ENCODE assay signal across 23 cellular contexts in the genomic region with DNA sequence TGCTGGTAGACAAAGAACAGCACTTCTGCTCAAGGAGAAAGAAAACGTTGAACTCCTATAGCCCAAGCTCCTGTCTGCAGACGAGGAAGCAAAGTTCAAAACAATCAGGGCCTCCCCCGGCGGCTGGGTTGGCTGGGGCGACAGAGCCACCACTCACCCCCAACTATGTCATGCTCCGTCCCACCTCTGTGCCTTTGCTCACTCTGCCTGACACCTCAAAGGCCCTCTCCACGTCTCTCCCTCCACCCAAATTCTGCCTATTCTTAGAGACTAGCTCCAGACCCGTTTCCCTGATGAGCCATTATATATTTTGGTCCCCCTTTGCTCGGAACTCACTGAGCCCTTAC.
"Had no signal": no experiment of that assay in that cellular context is flagged by ENCODE, and none has a peak within 500 bp of the region (broad histone marks: within the 10 kb centered on the region; RNA-seq: fewer than 3 reads in every experiment).

No MANE protein-coding gene starts in this region.

- H3K27ac Mint-ChIP-seq: activated CD4-positive, alpha-beta memory T cell treated with anti-CD3 and anti-CD28 coated beads for 36 hours; activated naive CD8-positive, alpha-beta T cell treated with anti-CD3 and anti-CD28 coated beads, Interleukin-2, amount 10 ng/mL, durations not matched to agents 7 days and 5 days; activated T-helper 17 cell treated with anti-CD3 and anti-CD28 coated beads, Interleukin-2, amount 50 U/mL, for 72 hours; memory B cell; naive thymus-derived CD4-positive, alpha-beta T cell; WTC11 had no signal

- H3K27me3 ChIP-seq: brain microvascular endothelial cell, colonic mucosa, ovary, suprapubic skin, upper lobe of left lung had no signal

- ATAC-seq: activated T-helper 17 cell treated with anti-CD3 and anti-CD28 coated beads, Interleukin-2, amount 50 U/mL, for 72 hours; mucosa of descending colon; naive thymus-derived CD4-positive, alpha-beta T cell; stimulated activated naive CD8-positive, alpha-beta T cell treated with anti-CD3 and anti-CD28 coated beads, Interleukin-15, amount 100 ng/mL, for 72 hours; WTC11 had no signal

- H3K9me3 ChIP-seq: colonic mucosa, mucosa of descending colon, ovary, suprapubic skin had no signal

- H3K4me1 Mint-ChIP-seq: activated T-helper 17 cell treated with anti-CD3 and anti-CD28 coated beads, Interleukin-2, amount 50 U/mL, for 72 hours; memory B cell; naive thymus-derived CD4-positive, alpha-beta T cell had no signal

- DNase-seq: activated CD4-positive, alpha-beta memory T cell treated with anti-CD3 and anti-CD28 coated beads for 36 hours; activated CD4-positive, alpha-beta T cell treated with anti-CD3 and anti-CD28 coated beads for 4 hours; activated naive CD4-positive, alpha-beta T cell; activated naive CD8-positive, alpha-beta T cell treated with anti-CD3 and anti-CD28 coated beads, Interleukin-2, amount 10 ng/mL, durations not matched to agents 7 days and 5 days; activated T-cell treated with anti-CD3 and anti-CD28 coated beads, Interleukin-2, amount 50 U/mL, for 1 hour; amygdala; brain microvascular endothelial cell; central memory CD4-positive, alpha-beta T cell; colonic mucosa; effector CD4-positive, alpha-beta T cell; esophagus squamous epithelium; kidney; mucosa of descending colon; naive thymus-derived CD4-positive, alpha-beta T cell; ovary; stimulated activated CD4-positive, alpha-beta T cell treated with anti-CD3 and anti-CD28 coated beads, Interleukin-2, amount 100 ng/mL, for 24 hours; stimulated activated naive CD8-positive, alpha-beta T cell treated with anti-CD3 and anti-CD28 coated beads, Interleukin-15, amount 100 ng/mL, for 72 hours; upper lobe of left lung had no signal

- H3K4me1 ChIP-seq: colonic mucosa had no signal

- H3K36me3 ChIP-seq: brain microvascular endothelial cell, colonic mucosa, esophagus squamous epithelium, ovary, suprapubic skin, upper lobe of left lung had no signal

- H3K36me3 Mint-ChIP-seq: memory B cell, WTC11 had no signal

- H3K4me3 ChIP-seq: colonic mucosa, esophagus squamous epithelium, mucosa of descending colon, ovary, SK-N-MC, suprapubic skin, upper lobe of left lung had no signal

- H3K27ac ChIP-seq: brain microvascular endothelial cell, colonic mucosa, SK-N-MC, suprapubic skin, upper lobe of left lung had no signal

- H3K4me3 Mint-ChIP-seq: activated CD4-positive, alpha-beta memory T cell treated with anti-CD3 and anti-CD28 coated beads for 36 hours; activated naive CD8-positive, alpha-beta T cell treated with anti-CD3 and anti-CD28 coated beads, Interleukin-2, amount 10 ng/mL, durations not matched to agents 7 days and 5 days; activated T-helper 17 cell treated with anti-CD3 and anti-CD28 coated beads, Interleukin-2, amount 50 U/mL, for 72 hours; memory B cell; naive thymus-derived CD4-positive, alpha-beta T cell; stimulated activated naive CD8-positive, alpha-beta T cell treated with anti-CD3 and anti-CD28 coated beads, Interleukin-15, amount 100 ng/mL, for 72 hours; WTC11 had no signal
